8 cellular contexts compared by ENCODE assay signal in the genomic region with DNA sequence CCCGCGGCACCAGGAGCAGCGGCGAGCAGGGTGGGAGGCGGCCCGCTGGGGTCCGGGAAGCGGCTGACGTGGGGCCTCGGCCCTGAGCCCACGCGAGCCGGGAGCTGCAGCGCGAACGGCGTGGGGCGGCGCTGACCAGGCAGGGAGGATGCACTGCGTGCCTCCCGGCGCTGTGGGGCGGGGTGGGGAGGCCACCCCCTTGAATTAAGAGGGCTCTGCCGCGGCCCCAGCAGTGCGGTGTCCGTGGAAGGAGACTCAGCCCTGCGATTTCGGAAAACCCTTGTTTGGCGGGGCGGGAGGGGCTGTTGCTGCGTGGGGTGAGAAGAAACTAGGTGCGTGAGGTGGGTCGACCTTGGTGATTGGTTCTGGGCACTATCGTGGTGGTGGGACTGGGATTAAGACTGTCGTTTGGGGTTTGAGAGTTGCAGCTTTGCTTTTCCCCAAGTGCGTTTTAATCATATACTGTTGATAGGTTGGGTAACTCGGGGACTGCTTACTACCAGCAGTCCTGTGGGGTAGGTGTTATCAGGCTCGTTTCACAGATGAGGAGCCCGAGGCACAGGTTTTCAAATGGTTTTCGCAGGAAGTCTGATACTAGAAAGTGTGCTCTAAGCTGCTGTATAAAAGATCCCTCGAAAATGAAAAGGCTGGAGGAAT. TPM values are rescaled to one million over a fixed set of nuclear protein-coding genes. Genes with fewer than 3 reads are reported as not detected.
DNase-seq lines count a peak whose midpoint lies in the region; ATAC-seq and TF ChIP-seq lines count a peak whose summit lies in the region.

No MANE protein-coding gene starts in this region.

- no peak overlapping the region for H3K4me3 Mint-ChIP-seq in stimulated activated naive CD8-positive, alpha-beta T cell treated with anti-CD3 and anti-CD28 coated beads, Interleukin-15, Interleukin-2, amounts not matched to agents 100 ng/mL and 50 ng/mL, for 24 hours
- no peak overlapping the region for H3K4me3 Mint-ChIP-seq in HFFc6

- no peaks in the 10 kb centered on the region for H3K4me1 Mint-ChIP-seq in stimulated activated naive CD8-positive, alpha-beta T cell treated with anti-CD3 and anti-CD28 coated beads, Interleukin-15, Interleukin-2, amounts not matched to agents 100 ng/mL and 50 ng/mL, for 24 hours (ENCODE audit: low read depth)
- H3K4me1 Mint-ChIP-seq in HFFc6 (ENCODE audit: low read depth), result peaks cover 10% of the 10 kb centered on the region

- peak overlapping the region; percentile 100 for H3K27ac ChIP-seq in C4-2B
- peak overlapping the region; percentile 94; the same call in 1 of the 2 replicates for H3K27ac ChIP-seq in HUES64 (ENCODE audit: low read depth, low read length)
- peak overlapping the region; percentile 76 for H3K27ac ChIP-seq in effector memory CD4-positive, alpha-beta T cell (ENCODE audit: insufficient read depth, low read length, poor library complexity, severe bottlenecking)
- peak overlapping the region; percentile 98 for H3K27ac ChIP-seq in muscle layer of colon (ENCODE audit: low read depth, low read length)

- H3K4me1 ChIP-seq in HUES64 (ENCODE audit: insufficient read depth, low read length), result peaks cover 54% of the 10 kb centered on the region
- H3K4me1 ChIP-seq in effector memory CD4-positive, alpha-beta T cell (ENCODE audit: control insufficient read depth, insufficient read depth, low read length, poor library complexity, severe bottlenecking), result peaks cover 14% of the 10 kb centered on the region
- H3K4me1 ChIP-seq in muscle layer of colon (ENCODE audit: insufficient read depth, low read length), result peaks cover 33% of the 10 kb centered on the region

- peak; percentile 25 for DNase-seq in activated CD4-positive, alpha-beta T cell treated with anti-CD3 and anti-CD28 coated beads, Interleukin-2, amount 50 U/mL, for 1 hour
- peak; percentile 11 to 24 (median 14) for DNase-seq in effector memory CD4-positive, alpha-beta T cell
- DNase-seq in HFFc6, result no peak

- H3K9ac ChIP-seq in HUES64 (ENCODE audit: low read depth, low read length), result peak overlapping the region; percentile 93
- peak overlapping the region; percentile 76 for H3K9ac ChIP-seq in muscle layer of colon (ENCODE audit: low read length)

- WGBS in HUES64, result under 1% methylated on average over 42 of the region's 42 CpGs

- no peaks in the 10 kb centered on the region for H3K9me3 Mint-ChIP-seq in stimulated activated naive CD8-positive, alpha-beta T cell treated with anti-CD3 and anti-CD28 coated beads, Interleukin-15, Interleukin-2, amounts not matched to agents 100 ng/mL and 50 ng/mL, for 24 hours
- no peaks in the 10 kb centered on the region for H3K9me3 Mint-ChIP-seq in HFFc6

- H3K36me3 Mint-ChIP-seq in stimulated activated naive CD8-positive, alpha-beta T cell treated with anti-CD3 and anti-CD28 coated beads, Interleukin-15, Interleukin-2, amounts not matched to agents 100 ng/mL and 50 ng/mL, for 24 hours (ENCODE audit: low read depth), result no peaks in the 10 kb centered on the region
- no peaks in the 10 kb centered on the region for H3K36me3 Mint-ChIP-seq in HFFc6 (ENCODE audit: low read depth)

- ATAC-seq in GM21360 (IDR thresholded peaks at IDR 0.05; ENCODE audit: unreplicated experiment), result peak; percentile 27

- no peaks in the 10 kb centered on the region for H3K36me3 ChIP-seq in HUES64 (ENCODE audit: insufficient read depth, low read length)
- H3K36me3 ChIP-seq in effector memory CD4-positive, alpha-beta T cell (ENCODE audit: control insufficient read depth, insufficient read depth, low read length), result no peaks in the 10 kb centered on the region
- no peaks in the 10 kb centered on the region for H3K36me3 ChIP-seq in muscle layer of colon (ENCODE audit: insufficient read depth, low read length)

- no peaks in the 10 kb centered on the region for H3K27me3 Mint-ChIP-seq in stimulated activated naive CD8-positive, alpha-beta T cell treated with anti-CD3 and anti-CD28 coated beads, Interleukin-15, Interleukin-2, amounts not matched to agents 100 ng/mL and 50 ng/mL, for 24 hours
- no peaks in the 10 kb centered on the region for H3K27me3 Mint-ChIP-seq in HFFc6 (ENCODE audit: insufficient read depth)

- H3K4me3 ChIP-seq in HUES64 (ENCODE audit: low read length), result peak overlapping the region; percentile 92
- peak overlapping the region; percentile 75 for H3K4me3 ChIP-seq in effector memory CD4-positive, alpha-beta T cell (ENCODE audit: insufficient read depth, low read depth, low read length, poor library complexity, severe bottlenecking)
- peak overlapping the region; percentile 79 to 82 for H3K4me3 ChIP-seq in muscle layer of colon (ENCODE audit: low read depth in 1 of 2, low read length in 2 of 2)

- H3K9me3 ChIP-seq in HUES64 (ENCODE audit: insufficient read depth, low read depth, low read length) (no peaks in the 10 kb centered on the region), muscle layer of colon (ENCODE audit: low read length) (no peaks in the 10 kb centered on the region)
- no peaks in the 10 kb centered on the region for H3K9me3 ChIP-seq in effector memory CD4-positive, alpha-beta T cell (ENCODE audit: control insufficient read depth, low read length)

- peak; percentile 2; the same call in 1 of the 2 replicates for TF ChIP-seq CTCF in C4-2B (conservative IDR thresholded peaks at IDR 0.05)
- no peak for TF ChIP-seq CTCF in HFFc6 (IDR thresholded peaks at IDR 0.05)

- peak overlapping the region; percentile 94 for H3K27ac Mint-ChIP-seq in stimulated activated naive CD8-positive, alpha-beta T cell treated with anti-CD3 and anti-CD28 coated beads, Interleukin-15, Interleukin-2, amounts not matched to agents 100 ng/mL and 50 ng/mL, for 24 hours
- H3K27ac Mint-ChIP-seq in HFFc6, result no peak overlapping the region

- H3K27me3 ChIP-seq in HUES64 (ENCODE audit: insufficient read depth, low read length) (no peaks in the 10 kb centered on the region), muscle layer of colon (ENCODE audit: control insufficient read depth in 1 of 2, insufficient read depth in 2 of 2, low read length in 2 of 2) (no peaks in the 10 kb centered on the region)
- H3K27me3 ChIP-seq in effector memory CD4-positive, alpha-beta T cell (replicated peaks; ENCODE audit: control insufficient read depth, insufficient read depth, low read length, poor library complexity, severe bottlenecking), result no peaks in the 10 kb centered on the region

RNA-seq across cellular contexts. Expression of a gene that starts 0.7 kb away (rescaled TPM):
- polyA plus RNA-seq in HUES64 (2013, experiment 1 of 2), result 68.7 TPM
- 71.4 TPM for polyA plus RNA-seq in HUES64 (2013, experiment 2 of 2)
- total RNA-seq in HFFc6 (2021; fragmentation: NEBNext Ultra II Directional; extraction: Animal tissue kit (Norgen Biotek cat#: 25700)), result 100 to 1,000 TPM in 1 of 6 experiments, 10 to 100 TPM in 5; 64.5 to 119 (median 87.8) TPM
